Comparison of ENCODE assay signal across 22 cellular contexts in the genomic region with DNA sequence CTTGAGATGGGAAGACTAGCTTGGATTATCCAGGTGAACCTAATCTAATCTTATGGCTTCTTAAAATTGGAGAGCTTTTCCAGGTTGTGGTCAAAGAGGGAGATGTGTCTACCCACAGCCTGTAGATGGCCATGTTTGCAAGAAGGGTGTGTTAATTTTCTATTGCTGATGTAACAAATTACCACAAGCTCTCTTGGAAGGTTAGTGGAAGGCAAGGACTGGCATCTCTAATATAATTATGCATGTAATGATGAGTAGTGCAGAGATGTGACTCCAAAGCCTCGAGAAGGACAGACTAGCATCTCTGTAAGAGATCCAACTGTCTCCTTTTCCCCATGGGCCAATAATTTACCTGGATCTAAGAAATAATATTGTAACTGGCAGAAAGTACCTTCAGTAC. TPM values are rescaled to one million over a fixed set of nuclear protein-coding genes. Genes with fewer than 3 reads are reported as not detected.
DNase-seq lines count a peak whose midpoint lies in the region; ATAC-seq and TF ChIP-seq lines count a peak whose summit lies in the region.
"Had no signal": no experiment of that assay in that cellular context is flagged by ENCODE, and none has a peak within 500 bp of the region (broad histone marks: within the 10 kb centered on the region; RNA-seq: fewer than 3 reads in every experiment).

No MANE protein-coding gene starts in this region.

- TF ChIP-seq CTCF in heart left ventricle (IDR thresholded peaks at IDR 0.05) (no peak), right atrium auricular region (IDR thresholded peaks at IDR 0.05) (no peak), vagina (IDR thresholded peaks at IDR 0.05) (no peak)

- peaks cover 0 to 9% (median 1%) of the 10 kb centered on the region in 12 donors for H3K9me3 ChIP-seq in heart left ventricle
- H3K9me3 ChIP-seq in right atrium auricular region: peaks cover 0 to 10% of the 10 kb centered on the region in 2 donors
- no peaks in the 10 kb centered on the region for H3K9me3 ChIP-seq in vagina
- H3K9me3 ChIP-seq: A549, colonic mucosa had no signal

- no peak for DNase-seq in heart left ventricle
- no peak for DNase-seq in cardiac septum (ENCODE audit: low spot score)
- no peak for DNase-seq in right atrium auricular region (ENCODE audit: low spot score)
- peak; percentile 1 for DNase-seq in skeletal muscle cell (ENCODE audit: low read depth)
- no peak for DNase-seq in vagina (ENCODE audit: extremely low spot score in 2 of 2)
- no peak for DNase-seq in SKM-1 (lab: John Stamatoyannopoulos, UW; ENCODE audit: unreplicated experiment)
- no peak for DNase-seq in activated gamma-delta T cell (lab: John Stamatoyannopoulos, UW)
- no peak for DNase-seq in GF-D8 (lab: John Stamatoyannopoulos, UW)
- DNase-seq: activated CD4-positive, alpha-beta T cell treated with anti-CD3 and anti-CD28 coated beads for 1 hour; activated CD8-positive, alpha-beta memory T cell treated with anti-CD3 and anti-CD28 coated beads, Interleukin-2, amount 10 ng/mL, durations not matched to agents 7 days and 5 days; mesendoderm; NCI-H187 treated with DMSO at 0.1 percent for 48 hours; retina; SIG-M5 had no signal

- no peak for TF ChIP-seq POLR2A in heart left ventricle (IDR thresholded peaks at IDR 0.05)
- no peak for TF ChIP-seq POLR2A in vagina (IDR thresholded peaks at IDR 0.05)

- intact Hi-C loops in heart left ventricle (cut with DNase I) (no loop called here), cardiac septum (cut with DNase I) (loop anchor here (10.0 kb wide), 1 partner anchor 120 kb away; no protein-coding TSS in a partner anchor), vagina (cut with DNase I) (loop anchor here (5.0 to 10.0 kb wide), 2 partner anchors 78 to 120 kb away; no protein-coding TSS in a partner anchor)

- H3K4me1 ChIP-seq in heart left ventricle: peaks cover 0 to 23% (median 10%) of the 10 kb centered on the region in 12 donors
- peaks cover 0 to 16% of the 10 kb centered on the region in 2 donors for H3K4me1 ChIP-seq in right atrium auricular region
- H3K4me1 ChIP-seq in vagina: peaks cover 43% of the 10 kb centered on the region
- H3K4me1 ChIP-seq: A549, colonic mucosa had no signal

- H3K36me3 ChIP-seq in heart left ventricle: no peaks in the 10 kb centered on the region
- H3K36me3 ChIP-seq in right atrium auricular region: no peaks in the 10 kb centered on the region
- H3K36me3 ChIP-seq in vagina: no peaks in the 10 kb centered on the region
- H3K36me3 ChIP-seq: colonic mucosa, neural progenitor cell had no signal

- peak overlapping the region; percentile 22 to 84 (median 60) for H3K27ac ChIP-seq in heart left ventricle
- peak overlapping the region; percentile 75 to 83 for H3K27ac ChIP-seq in right atrium auricular region
- H3K27ac ChIP-seq in vagina: peak overlapping the region; percentile 84
- H3K27ac ChIP-seq: A549, colonic mucosa, HL-60, neural progenitor cell had no signal

- no peaks in the 10 kb centered on the region for H3K27me3 ChIP-seq in heart left ventricle
- no peaks in the 10 kb centered on the region for H3K27me3 ChIP-seq in right atrium auricular region
- no peaks in the 10 kb centered on the region for H3K27me3 ChIP-seq in vagina
- H3K27me3 ChIP-seq: colonic mucosa, neural progenitor cell had no signal

- ATAC-seq in heart left ventricle: no peak
- ATAC-seq: A549; activated CD8-positive, alpha-beta memory T cell treated with anti-CD3 and anti-CD28 coated beads, Interleukin-2, amount 10 ng/mL, durations not matched to agents 7 days and 5 days had no signal

- H3K4me3 ChIP-seq in heart left ventricle: no peak overlapping the region
- no peak overlapping the region for H3K4me3 ChIP-seq in right atrium auricular region
- H3K4me3 ChIP-seq in skeletal muscle cell (ENCODE audit: low read depth, low read length): no peak overlapping the region
- no peak overlapping the region for H3K4me3 ChIP-seq in vagina
- H3K4me3 ChIP-seq: A549, colonic mucosa, neural progenitor cell had no signal

- 49 to 57% (median 52%) methylated on average over 1 of the region's 1 CpG for WGBS in heart left ventricle, 4 donors

RNA-seq across cellular contexts. Expression of a gene that starts 3.2 kb away (rescaled TPM):
- total RNA-seq in heart left ventricle (100 to 1,000 TPM in 3 of 9 donors, 10 to 100 TPM in 5, 1 to 10 TPM in 1; 9.3 to 304 (median 54.1) TPM), cardiac septum (12.6 TPM), right atrium auricular region (100 to 1,000 TPM; 111 to 477 TPM), vagina (891 TPM)
- 10 to 100 TPM; 21.3 to 39.2 TPM for polyA plus RNA-seq in heart left ventricle
- total RNA-seq: activated CD8-positive, alpha-beta memory T cell treated with anti-CD3 and anti-CD28 coated beads, Interleukin-2, amount 10 ng/mL, durations not matched to agents 7 days and 5 days; astrocyte; glomerular endothelial cell; NCI-H460 had no signal
- polyA plus RNA-seq: A549, CD14-positive monocyte had no signal

RNA-seq across cellular contexts. Expression of a gene that starts 28.2 kb away (rescaled TPM):
- total RNA-seq in heart left ventricle (10 to 100 TPM in 1 of 9 donors, 1 to 10 TPM in 8; 1.6 to 14.3 (median 2.8) TPM), cardiac septum (4.0 TPM), right atrium auricular region (10 to 100 TPM in 1 of 2 donors, 1 to 10 TPM in 1; 4.9 to 12.0 TPM), vagina (25.3 TPM)
- 1 to 10 TPM in 1 of 2 donors, under 1 TPM in 1; 0.64 to 2.8 TPM for polyA plus RNA-seq in heart left ventricle
- total RNA-seq: activated CD8-positive, alpha-beta memory T cell treated with anti-CD3 and anti-CD28 coated beads, Interleukin-2, amount 10 ng/mL, durations not matched to agents 7 days and 5 days; astrocyte; glomerular endothelial cell; NCI-H460 had no signal
- polyA plus RNA-seq: A549, CD14-positive monocyte had no signal

RNA-seq across cellular contexts. Expression of a gene that starts 33.6 kb away (rescaled TPM):
- total RNA-seq in heart left ventricle (1 to 10 TPM in 1 of 9 donors, under 1 TPM in 1, not detected in 7; 0.25 to 1.9 TPM), cardiac septum (not detected), right atrium auricular region (not detected), vagina (not detected)
- not detected for polyA plus RNA-seq in heart left ventricle
- total RNA-seq: activated CD8-positive, alpha-beta memory T cell treated with anti-CD3 and anti-CD28 coated beads, Interleukin-2, amount 10 ng/mL, durations not matched to agents 7 days and 5 days; astrocyte; glomerular endothelial cell; NCI-H460 had no signal
- polyA plus RNA-seq: A549, CD14-positive monocyte had no signal

Comparison
In these comparisons a context has a peak if more than half of its experiments do, and no peak if none do; other contexts are left out.
1. intact Hi-C loops: an anchor here in cardiac septum (10.0 kb wide) and vagina (5.0 to 10.0 kb wide); none called in heart left ventricle.